1 cellular context compared by ENCODE assay signal in the genomic region with DNA sequence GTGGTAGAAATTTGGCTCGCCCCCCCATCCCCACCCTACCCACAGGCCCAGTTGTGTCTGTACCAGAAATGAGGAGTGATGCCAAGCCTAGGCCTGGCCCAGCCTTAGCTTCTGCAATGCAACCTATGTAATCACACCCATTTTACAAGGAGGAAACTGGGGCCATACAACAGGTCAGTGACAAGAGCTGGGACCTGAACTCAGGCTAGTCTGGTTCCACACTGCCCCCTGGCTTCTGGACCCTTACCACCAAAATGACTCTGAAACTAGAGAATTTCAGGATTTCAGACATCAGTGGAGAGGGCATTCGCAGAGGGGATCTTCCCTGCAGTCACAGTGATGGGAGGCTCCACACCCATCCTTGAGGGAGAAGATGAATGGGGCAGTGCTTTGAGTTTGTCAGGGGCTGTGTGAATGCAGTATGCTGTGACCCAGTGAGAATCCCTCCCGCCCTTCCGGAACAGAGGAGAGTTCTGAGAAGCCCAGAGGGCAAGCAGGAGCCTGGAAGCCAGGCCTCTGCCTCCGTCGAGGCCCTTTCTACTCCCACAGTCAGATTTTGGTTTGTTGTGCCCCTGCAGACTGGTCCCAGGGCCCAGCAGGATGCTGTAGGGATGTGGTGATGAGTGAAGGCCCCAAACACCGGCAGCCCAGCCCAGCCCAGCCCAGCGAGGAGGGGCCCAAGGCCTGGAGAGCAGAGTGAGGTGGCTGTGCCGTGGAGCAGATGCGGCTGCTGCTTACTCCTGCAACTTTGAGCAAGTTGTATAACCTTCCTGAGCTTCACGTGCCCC.
TF ChIP-seq lines count a peak whose summit lies in the region.

No MANE protein-coding gene starts in this region.

TF ChIP-seq in endothelial cell of umbilical vein, 7 proteins besides CTCF, POLR2A, EP300 and RAD21 (continued from another document):
- TF ChIP-seq GATA2 (IDR thresholded peaks at IDR 0.05; ENCODE audit: insufficient read depth, insufficient read length, low read depth, low read length) (no peak), JUN (IDR thresholded peaks at IDR 0.05; ENCODE audit: borderline replicate concordance, insufficient read depth, insufficient read length, low read depth) (no peak)
- TF ChIP-seq, protein P1, sequence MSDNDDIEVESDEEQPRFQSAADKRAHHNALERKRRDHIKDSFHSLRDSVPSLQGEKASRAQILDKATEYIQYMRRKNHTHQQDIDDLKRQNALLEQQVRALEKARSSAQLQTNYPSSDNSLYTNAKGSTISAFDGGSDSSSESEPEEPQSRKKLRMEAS (IDR thresholded peaks at IDR 0.05; ENCODE audit: insufficient read depth, insufficient read length), result no peak
